In the genomic region with DNA sequence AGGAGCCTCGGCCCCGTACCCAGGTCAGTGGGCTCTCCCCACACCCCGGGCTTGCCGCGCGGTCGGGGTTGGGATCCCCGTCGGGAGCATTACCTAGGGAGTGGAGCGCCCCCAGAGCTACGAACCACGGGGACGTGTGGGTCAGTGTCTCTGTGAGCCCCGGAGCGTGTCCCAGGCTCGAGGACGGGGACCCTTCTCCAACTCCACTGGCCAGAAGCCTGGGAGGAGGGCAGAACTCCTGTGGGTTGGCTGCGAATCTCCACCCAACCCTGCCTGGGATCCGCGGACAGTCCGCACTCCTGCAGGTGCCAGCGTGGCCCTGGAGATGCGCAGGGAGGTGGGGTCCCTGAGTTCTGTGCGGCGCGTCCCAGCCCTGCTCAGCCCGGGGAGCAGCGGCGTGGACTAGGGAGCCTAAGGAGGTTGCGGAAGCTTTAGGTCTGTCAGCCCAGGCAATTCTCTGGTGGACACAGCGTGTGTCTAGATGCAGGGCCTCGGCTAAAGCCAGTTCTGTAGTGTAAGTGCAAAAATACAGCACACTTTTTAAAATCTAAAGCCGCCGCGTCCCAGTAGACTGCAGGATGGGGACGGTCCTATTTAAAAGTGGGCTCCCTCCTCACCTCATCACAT, we compare ENCODE assay signal across 9 cellular contexts. TPM values are rescaled to one million over a fixed set of nuclear protein-coding genes. Genes with fewer than 3 reads are reported as not detected.
DNase-seq lines count a peak whose midpoint lies in the region; ATAC-seq and TF ChIP-seq lines count a peak whose summit lies in the region.
"Had no signal": no experiment of that assay in that cellular context is flagged by ENCODE, and none has a peak within 500 bp of the region (broad histone marks: within the 10 kb centered on the region; RNA-seq: fewer than 3 reads in every experiment).

No MANE protein-coding gene starts in this region.

- H3K9me3 ChIP-seq in HAP-1, result no peaks in the 10 kb centered on the region
- H3K9me3 ChIP-seq in Panc1 (ENCODE audit: control insufficient read depth, insufficient read depth, low read depth, low read length), result no peaks in the 10 kb centered on the region

- H3K4me3 ChIP-seq in HAP-1, result peak overlapping the region; percentile 90
- peak overlapping the region; percentile 80 to 96 for H3K4me3 ChIP-seq in Panc1 (ENCODE audit: low read depth in 2 of 2, low read length in 2 of 2)

- CTCF ChIA-PET in Panc1 (lab: Charles Lee), result interaction anchor here (1.1 kb wide), 1 partner anchor 152 kb away, joined by 4 read pairs; no protein-coding TSS in a partner anchor

- TF ChIP-seq CTCF in GM12874 (IDR thresholded peaks at IDR 0.05; ENCODE audit: insufficient read depth, low read depth, low read length), result 0 out of 2 replicates have a peak, but pooled peaks have one; percentile 9
- TF ChIP-seq CTCF in Panc1 (IDR thresholded peaks at IDR 0.05), result no peak
- no peak for TF ChIP-seq CTCF in mesothelial cell of epicardium (IDR thresholded peaks at IDR 0.05; ENCODE audit: unreplicated experiment)
- no peak for TF ChIP-seq CTCF in type B pancreatic cell (conservative IDR thresholded peaks at IDR 0.05)

- no peaks in the 10 kb centered on the region for H3K36me3 ChIP-seq in HAP-1 (replicated peaks)
- H3K36me3 ChIP-seq in Panc1 (ENCODE audit: control insufficient read depth, insufficient read depth, low read length), result no peaks in the 10 kb centered on the region

- no TSS peak for BruUV-seq in Panc1 (replicated peaks; lab: Mats Ljungman, UMichigan)

- H3K27ac Mint-ChIP-seq in effector memory CD8-positive, alpha-beta T cell, result no peak overlapping the region
- peak overlapping the region; percentile 65 for H3K27ac Mint-ChIP-seq in mesothelial cell of epicardium
- H3K27ac Mint-ChIP-seq in type B pancreatic cell, result peak overlapping the region; percentile 24

- POLR2A ChIA-PET in Panc1 (lab: Charles Lee), result no interaction called here

- intact Hi-C loops in Panc1 (cut with micrococcal nuclease; ENCODE audit: unreplicated experiment), result no loop called here

- in situ Hi-C loops in HAP-1 (cut with MboI; ENCODE audit: low sequenced_read_pairs), result no loop called here
- in situ Hi-C loops in Panc1 (cut with HindIII; ENCODE audit: low pct_unique_long_range_greater_than_20kb, low sequenced_read_pairs), result no loop called here

- H3K4me1 ChIP-seq in HAP-1 (peaks cover 27% of the 10 kb centered on the region), Panc1 (ENCODE audit: control insufficient read depth, insufficient read depth, low read length) (peaks cover 17% of the 10 kb centered on the region)

- H3K27ac ChIP-seq in Panc1 (ENCODE audit: low read length), result peak overlapping the region; percentile 80

- no peaks in the 10 kb centered on the region for H3K27me3 Mint-ChIP-seq in effector memory CD8-positive, alpha-beta T cell
- H3K27me3 Mint-ChIP-seq in mesothelial cell of epicardium (ENCODE audit: low read depth) (no peaks in the 10 kb centered on the region), type B pancreatic cell (peaks cover 8% of the 10 kb centered on the region)

- DNase-seq in HAP-1 (ENCODE audit: low spot score in 2 of 2) (peak in 1 of 2 experiments; percentile 56), Panc1 (ENCODE audit: low read depth, low spot score) (no peak), mesothelial cell of epicardium (ENCODE audit: low spot score in 2 of 2, unreplicated experiment in 2 of 2) (peak in 1 of 2 experiments; percentile 32), type B pancreatic cell (ENCODE audit: extremely low spot score, unreplicated experiment) (no peak), pons (ENCODE audit: low spot score) (no peak)
- peak in 2 of 3 experiments; percentile 3 to 4 for DNase-seq in effector memory CD8-positive, alpha-beta T cell

- H3K9me3 Mint-ChIP-seq in effector memory CD8-positive, alpha-beta T cell, result no peaks in the 10 kb centered on the region
- peaks cover 8% of the 10 kb centered on the region for H3K9me3 Mint-ChIP-seq in mesothelial cell of epicardium
- H3K9me3 Mint-ChIP-seq in type B pancreatic cell, result peaks cover 12% of the 10 kb centered on the region

- H3K4me3 Mint-ChIP-seq in effector memory CD8-positive, alpha-beta T cell, result peak overlapping the region; percentile 88 to 91
- H3K4me3 Mint-ChIP-seq in mesothelial cell of epicardium, result peak overlapping the region; percentile 86
- peak overlapping the region; percentile 95 for H3K4me3 Mint-ChIP-seq in type B pancreatic cell

- H3K36me3 Mint-ChIP-seq in effector memory CD8-positive, alpha-beta T cell (ENCODE audit: insufficient read depth), result no peaks in the 10 kb centered on the region
- H3K36me3 Mint-ChIP-seq in mesothelial cell of epicardium, result peaks cover 18% of the 10 kb centered on the region
- H3K36me3 Mint-ChIP-seq in type B pancreatic cell, result peaks cover 9% of the 10 kb centered on the region

- peaks cover 10 to 27% of the 10 kb centered on the region in 2 donors for H3K4me1 Mint-ChIP-seq in effector memory CD8-positive, alpha-beta T cell (ENCODE audit: low read depth in 2 of 2)
- H3K4me1 Mint-ChIP-seq in mesothelial cell of epicardium (peaks cover 52% of the 10 kb centered on the region), type B pancreatic cell (ENCODE audit: unreplicated experiment) (peaks cover 32% of the 10 kb centered on the region)

- ATAC-seq in Panc1 (peak; percentile 48), HG03378 (IDR thresholded peaks at IDR 0.05; ENCODE audit: unreplicated experiment) (no peak)
- ATAC-seq in effector memory CD8-positive, alpha-beta T cell (replicated peaks), result no peak

- H3K27me3 ChIP-seq in HAP-1 (ENCODE audit: low read depth) (no peaks in the 10 kb centered on the region), Panc1 (ENCODE audit: control insufficient read depth, insufficient read depth, low read length) (peaks cover 6% of the 10 kb centered on the region; the same call in 1 of the 2 replicates)

RNA-seq across cellular contexts. Expression of a gene that starts 0.4 kb away (rescaled TPM):
- total RNA-seq in Panc1 (2021; ENCODE audit: unreplicated experiment) (21.5 TPM), mesothelial cell of epicardium (65.8 to 73.8 TPM (median 69.1 TPM) in 3 replicates), type B pancreatic cell (ENCODE audit: low replicate concordance) (28.2 and 70.7 TPM in 2 replicates)
- polyA plus RNA-seq in Panc1 (2012; ENCODE audit: insufficient read length), result 25.3 TPM

RNA-seq across cellular contexts. Expression of a gene that starts 28.9 kb away (rescaled TPM):
- total RNA-seq in Panc1 (2021; ENCODE audit: unreplicated experiment) (not detected), mesothelial cell of epicardium (45.3 to 47.7 TPM (median 45.6 TPM) in 3 replicates), type B pancreatic cell (ENCODE audit: low replicate concordance) (0.83 and 11.8 TPM in 2 replicates)
- not detected for polyA plus RNA-seq in Panc1 (2012; ENCODE audit: insufficient read length)
- total RNA-seq: T-helper 2 cell treated with Interferon-gamma antibody and Interleukin-4, amounts not matched to agents 100 ng/mL and 5 ng/mL, for 36 hours had no signal

Comparison
In these comparisons a context has a peak if more than half of its experiments do, and no peak if none do; other contexts are left out.
1. DNase-seq: peak in effector memory CD8-positive, alpha-beta T cell (2 of 3); none in Panc1 (single experiment), type B pancreatic cell (single experiment) and pons (single experiment).
2. H3K27ac Mint-ChIP-seq: peak in mesothelial cell of epicardium (single experiment) and type B pancreatic cell (single experiment); none in effector memory CD8-positive, alpha-beta T cell (0 of 2).
3. Peak in every context shown above with its lines, with median percentiles within 50 percentile points of each other: H3K4me3 Mint-ChIP-seq.